Comparison of ENCODE assay signal across 8 cellular contexts in the genomic region with DNA sequence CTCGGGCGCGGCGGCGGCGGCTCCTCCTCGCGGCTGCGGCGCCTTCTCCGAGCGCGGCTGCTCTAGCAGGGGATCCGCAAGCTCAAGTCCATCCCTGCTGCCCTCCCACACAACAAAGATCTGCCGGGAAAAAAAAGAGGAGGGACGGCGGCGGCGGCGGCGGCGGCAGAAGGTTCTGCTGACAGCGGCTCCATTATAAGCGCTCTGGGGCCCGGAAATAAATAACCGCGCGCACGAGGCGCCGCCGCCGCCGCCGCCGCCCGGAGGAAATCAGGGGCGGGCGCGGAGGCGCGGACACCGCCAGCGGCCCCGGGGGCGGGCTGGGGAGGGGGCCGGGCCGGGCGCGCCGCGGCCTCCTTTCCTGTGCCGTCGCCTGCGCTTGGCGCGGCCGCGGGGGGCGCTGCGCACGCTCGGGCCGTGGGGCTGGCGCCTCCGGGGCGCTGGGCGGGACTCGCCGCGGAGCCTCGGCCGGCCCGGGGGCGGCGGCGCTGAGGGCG. TPM values are rescaled to one million over a fixed set of nuclear protein-coding genes. Genes with fewer than 3 reads are reported as not detected.
DNase-seq lines count a peak whose midpoint lies in the region; TF ChIP-seq lines count a peak whose summit lies in the region.

A gene (minus strand): TSS at position 206 of the 497 bp plus-strand sequence. CDS start 331 bp downstream, outside the sequence.

- peaks cover 5% of the 10 kb centered on the region; the same call in 1 of the 2 replicates for H3F3A ChIP-seq in GM23248 (ENCODE audit: insufficient read depth)

- DNase-seq in G401 (ENCODE audit: low spot score) (peak; percentile 60), GM23248 (peak; percentile 93), Karpas-422 (peak; percentile 73), SJSA1 (ENCODE audit: low read depth in 1 of 2, low spot score in 2 of 2) (peak; percentile 70 to 77), globus pallidus (ENCODE audit: low spot score) (peak; percentile 83), osteoblast (ENCODE audit: insufficient read length, low spot score, missing footprints) (peak; percentile 98)
- DNase-seq in activated naive CD4-positive, alpha-beta T cell treated with anti-CD3 and anti-CD28 coated beads, Interleukin-2, amount 50 U/mL, for 16 hours, result peak; percentile 87

- H4K20me1 ChIP-seq in GM23248 (ENCODE audit: insufficient read depth) (no peaks in the 10 kb centered on the region), Karpas-422 (ENCODE audit: insufficient read depth, low read depth, low read length) (no peaks in the 10 kb centered on the region), osteoblast (ENCODE audit: insufficient read depth, low read length) (peaks cover 26% of the 10 kb centered on the region)

- H3K4me2 ChIP-seq in GM23248 (ENCODE audit: unreplicated experiment), result peak within 1 kb of the TSS; percentile 90
- H3K4me2 ChIP-seq in Karpas-422 (ENCODE audit: low read depth, low read length, poor library complexity, severe bottlenecking), result peak within 1 kb of the TSS; percentile 41
- H3K4me2 ChIP-seq in osteoblast (ENCODE audit: insufficient read depth, low read length), result peak within 1 kb of the TSS; percentile 87

- H3K9me2 ChIP-seq in GM23248 (ENCODE audit: insufficient read depth), result no peaks in the 10 kb centered on the region
- no peaks in the 10 kb centered on the region for H3K9me2 ChIP-seq in Karpas-422 (replicated peaks; ENCODE audit: insufficient read depth, low read length)

- H3K9me3 ChIP-seq in GM23248 (ENCODE audit: low read depth) (no peaks in the 10 kb centered on the region), Karpas-422 (ENCODE audit: low read length) (no peaks in the 10 kb centered on the region), SJSA1 (replicated peaks) (no peaks in the 10 kb centered on the region), osteoblast (ENCODE audit: low read depth, low read length) (no peaks in the 10 kb centered on the region)

- H3K36me3 ChIP-seq in GM23248 (ENCODE audit: low read depth) (no peaks in the 10 kb centered on the region), Karpas-422 (ENCODE audit: insufficient read depth, low read length) (no peaks in the 10 kb centered on the region), SJSA1 (no peaks in the 10 kb centered on the region; the same call in 1 of the 2 replicates), osteoblast (ENCODE audit: insufficient read depth, low read length) (peaks cover 6% of the 10 kb centered on the region)

- H3K27me3 ChIP-seq in GM23248 (replicated peaks; ENCODE audit: insufficient read depth) (no peaks in the 10 kb centered on the region), Karpas-422 (ENCODE audit: low read length) (no peaks in the 10 kb centered on the region), SJSA1 (replicated peaks) (no peaks in the 10 kb centered on the region), osteoblast (ENCODE audit: insufficient read depth, low read length) (no peaks in the 10 kb centered on the region)

- no peak for TF ChIP-seq CTCF in osteoblast (IDR thresholded peaks at IDR 0.05; ENCODE audit: extremely low read depth, low read depth, low read length)

- peaks cover 46% of the 10 kb centered on the region for H3K79me2 ChIP-seq in GM23248 (ENCODE audit: insufficient read depth)
- no peaks in the 10 kb centered on the region for H3K79me2 ChIP-seq in Karpas-422 (ENCODE audit: low read length)
- peaks cover 46% of the 10 kb centered on the region for H3K79me2 ChIP-seq in osteoblast (ENCODE audit: insufficient read depth, low read length)

- H3K27ac ChIP-seq in GM23248 (peak within 1 kb of the TSS; percentile 89), Karpas-422 (ENCODE audit: low read length) (no peak within 1 kb of the TSS), SJSA1 (peak within 1 kb of the TSS; percentile 91), osteoblast (ENCODE audit: low read depth, low read length) (peak within 1 kb of the TSS; percentile 83), temporal lobe (ENCODE audit: low read depth, low read length) (peak within 1 kb of the TSS; percentile 61)

- in situ Hi-C loops in G401 (cut with HindIII; ENCODE audit: low sequenced_read_pairs), result no loop called here
- in situ Hi-C loops in GM23248 (cut with MboI), result no loop called here

- H2AFZ ChIP-seq in GM23248, result peak within 1 kb of the TSS; percentile 88
- H2AFZ ChIP-seq in Karpas-422 (ENCODE audit: low read length), result no peak within 1 kb of the TSS
- H2AFZ ChIP-seq in osteoblast (ENCODE audit: low read length), result peak within 1 kb of the TSS; percentile 56

- H3K4me3 ChIP-seq in GM23248 (peak within 1 kb of the TSS; percentile 84), Karpas-422 (ENCODE audit: low read length) (peak within 1 kb of the TSS; percentile 44; the same call in 1 of the 2 replicates), SJSA1 (peak within 1 kb of the TSS; percentile 70), osteoblast (ENCODE audit: insufficient read depth, low read length) (peak within 1 kb of the TSS; percentile 75)

- H3K9ac ChIP-seq in GM23248 (peak within 1 kb of the TSS; percentile 95), Karpas-422 (ENCODE audit: low read length) (peak within 1 kb of the TSS; percentile 45; the same call in 1 of the 2 replicates)

- H3K4me1 ChIP-seq in GM23248 (ENCODE audit: insufficient read depth), result peaks cover 14% of the 10 kb centered on the region; the same call in 1 of the 2 replicates
- peaks cover 21% of the 10 kb centered on the region for H3K4me1 ChIP-seq in Karpas-422 (ENCODE audit: low read length)
- H3K4me1 ChIP-seq in SJSA1 (replicated peaks), result peaks cover 10% of the 10 kb centered on the region; the same call in 1 of the 2 replicates
- peaks cover 22% of the 10 kb centered on the region for H3K4me1 ChIP-seq in osteoblast (ENCODE audit: insufficient read depth, low read length)

- WGBS in GM23248 (ENCODE audit: low coverage in 1 of 2, low lambda C conversion rate in 2 of 2, missing lambda C conversion rate in 2 of 2), 2 experiments, result 0% methylated on average over 2 to 70 of the region's 78 CpGs

RNA-seq across cellular contexts. Expression of the gene that starts here (rescaled TPM):
- total RNA-seq in G401 (2014; rRNA removed; shearing (Covaris generic)), result 0.68 TPM in 1 of 2 replicates, not detected in the other
- 47.6 and 51.5 TPM in 2 replicates for total RNA-seq in GM23248 (2014; rRNA removed; shearing (Covaris generic))
- 42.3 and 45.9 TPM in 2 replicates for polyA plus RNA-seq in GM23248 (2016; fragmentation: Nextera tagmentation; extraction: Ambion mirVana)
- 0.40 and 0.75 TPM in 2 replicates for total RNA-seq in Karpas-422 (2014; rRNA removed; shearing (Covaris generic); ENCODE audit: low replicate concordance)
- 13.8 and 17.7 TPM in 2 replicates for total RNA-seq in SJSA1 (2014; rRNA removed; shearing (Covaris generic))
- total RNA-seq in osteoblast (125 and 130 TPM in 2 replicates), temporal lobe (47.5 TPM)

Comparison
In these comparisons a context has a peak if more than half of its experiments do, and no peak if none do; other contexts are left out.
1. Peak in DNase-seq in G401; RNA of the gene not detected or under 1 TPM.
2. Peak in DNase-seq, H3K4me3 ChIP-seq, H3K9ac ChIP-seq and H3K4me2 ChIP-seq in Karpas-422; RNA of the gene not detected or under 1 TPM.